ENCODE assay signal across 14 cellular contexts in genomic region chr16:31421587-31421986, GRCh38. TPM values are rescaled to one million over a fixed set of nuclear protein-coding genes. Genes with fewer than 3 reads are reported as not detected.
A peak's percentile ranks its signal among the peaks of the same experiment; 100 is the strongest.
DNase-seq lines count a peak whose midpoint lies in the region; ATAC-seq lines count a peak whose summit lies in the region.
"Had no signal": no experiment of that assay in that cellular context is flagged by ENCODE, and none has a peak within 500 bp of the region (broad histone marks: within the 10 kb centered on the region; RNA-seq: fewer than 3 reads in every experiment).

No MANE protein-coding gene starts in this region.

- no peaks in the 10 kb centered on the region for H3K9me3 ChIP-seq in right cardiac atrium (ENCODE audit: control insufficient read depth, low read length)

- H3K27ac Mint-ChIP-seq in activated CD4-positive, alpha-beta T cell treated with anti-CD3 and anti-CD28 coated beads for 36 hours: peak overlapping the region; percentile 47
- peak overlapping the region; percentile 94 for H3K27ac Mint-ChIP-seq in activated CD8-positive, alpha-beta T cell treated with anti-CD3 and anti-CD28 coated beads, Interleukin-2, amount 10 ng/mL, durations not matched to agents 7 days and 5 days
- peak overlapping the region; percentile 12 to 90 for H3K27ac Mint-ChIP-seq in effector memory CD8-positive, alpha-beta T cell
- no peak overlapping the region for H3K27ac Mint-ChIP-seq in stimulated activated effector memory CD8-positive, alpha-beta T cell treated with anti-CD3 and anti-CD28 coated beads, Interleukin-12 subunit alpha, Interleukin-12 subunit beta, amount 100 ng/mL, for 72 hours
- H3K27ac Mint-ChIP-seq: GM23338 had no signal

- WGBS in right cardiac atrium: 69% methylated on average over 6 of the region's 6 CpGs

- POLR2A ChIA-PET in activated CD4-positive, alpha-beta T cell treated with anti-CD3 and anti-CD28 coated beads for 36 hours (lab: Charles Lee): no interaction called here
- POLR2A ChIA-PET in activated CD8-positive, alpha-beta T cell treated with anti-CD3 and anti-CD28 coated beads, Interleukin-2, amount 10 ng/mL, durations not matched to agents 7 days and 5 days (lab: Charles Lee): interaction anchor here (0.6 to 2.8 kb wide), 6 partner anchors 9 to 241 kb away, joined by 3 to 10 read pairs (median 4); partner anchors contain the start of genes ARMC5, FUS and ZNF843

- DNase-seq in activated CD4-positive, alpha-beta T cell treated with anti-CD3 and anti-CD28 coated beads for 36 hours: peak; percentile 82
- no peak for DNase-seq in activated CD4-positive, alpha-beta T cell treated with anti-CD3 and anti-CD28 coated beads, Interleukin-2, amount 50 U/mL, for 4 hours
- peak; percentile 89 for DNase-seq in activated CD8-positive, alpha-beta T cell treated with anti-CD3 and anti-CD28 coated beads, Interleukin-2, amount 10 ng/mL, durations not matched to agents 7 days and 5 days
- peak; percentile 58 to 62 (median 59) for DNase-seq in effector memory CD8-positive, alpha-beta T cell
- peak; percentile 56 to 88 for DNase-seq in stimulated activated effector memory CD8-positive, alpha-beta T cell treated with anti-CD3 and anti-CD28 coated beads, Interleukin-12 subunit alpha, Interleukin-12 subunit beta, amount 100 ng/mL, for 72 hours (ENCODE audit: low spot score in 2 of 2)
- DNase-seq in HCEC 1CT (no peak), right cardiac atrium (no peak), inferior parietal cortex (ENCODE audit: extremely low spot score) (no peak)
- DNase-seq: hippocampal formation, SW 1271 had no signal

- intact Hi-C loops in activated CD4-positive, alpha-beta T cell treated with anti-CD3 and anti-CD28 coated beads for 36 hours (cut with DNase I, micrococcal nuclease): loop anchor here in 1 of 2 experiments (1.0 to 10.0 kb wide), 4 partner anchors 35 to 280 kb away; partner anchors contain the start of gene ITGAX
- intact Hi-C loops in right cardiac atrium (cut with DNase I): no loop called here

- no peak overlapping the region for H3K27ac ChIP-seq in right cardiac atrium (ENCODE audit: low read length)

- no peaks in the 10 kb centered on the region for H3K4me1 ChIP-seq in right cardiac atrium (ENCODE audit: control insufficient read depth, insufficient read depth, low read length)

- no peaks in the 10 kb centered on the region for H3K36me3 Mint-ChIP-seq in activated CD4-positive, alpha-beta T cell treated with anti-CD3 and anti-CD28 coated beads for 36 hours (ENCODE audit: low read depth)
- H3K36me3 Mint-ChIP-seq in activated CD8-positive, alpha-beta T cell treated with anti-CD3 and anti-CD28 coated beads, Interleukin-2, amount 10 ng/mL, durations not matched to agents 7 days and 5 days (ENCODE audit: low read depth): peaks cover 15% of the 10 kb centered on the region
- H3K36me3 Mint-ChIP-seq in effector memory CD8-positive, alpha-beta T cell (ENCODE audit: insufficient read depth): peaks cover 7% of the 10 kb centered on the region
- H3K36me3 Mint-ChIP-seq in stimulated activated effector memory CD8-positive, alpha-beta T cell treated with anti-CD3 and anti-CD28 coated beads, Interleukin-12 subunit alpha, Interleukin-12 subunit beta, amount 100 ng/mL, for 72 hours: peaks cover 6% of the 10 kb centered on the region

- peaks cover 6% of the 10 kb centered on the region for H3K27me3 Mint-ChIP-seq in activated CD4-positive, alpha-beta T cell treated with anti-CD3 and anti-CD28 coated beads for 36 hours
- peaks cover 10% of the 10 kb centered on the region for H3K27me3 Mint-ChIP-seq in activated CD8-positive, alpha-beta T cell treated with anti-CD3 and anti-CD28 coated beads, Interleukin-2, amount 10 ng/mL, durations not matched to agents 7 days and 5 days (ENCODE audit: low read depth)
- no peaks in the 10 kb centered on the region for H3K27me3 Mint-ChIP-seq in effector memory CD8-positive, alpha-beta T cell

- H3K9me3 Mint-ChIP-seq in activated CD4-positive, alpha-beta T cell treated with anti-CD3 and anti-CD28 coated beads for 36 hours (ENCODE audit: low read depth): no peaks in the 10 kb centered on the region
- H3K9me3 Mint-ChIP-seq in activated CD8-positive, alpha-beta T cell treated with anti-CD3 and anti-CD28 coated beads, Interleukin-2, amount 10 ng/mL, durations not matched to agents 7 days and 5 days (ENCODE audit: insufficient read depth): peaks cover 3% of the 10 kb centered on the region
- H3K9me3 Mint-ChIP-seq in effector memory CD8-positive, alpha-beta T cell: no peaks in the 10 kb centered on the region
- H3K9me3 Mint-ChIP-seq in stimulated activated effector memory CD8-positive, alpha-beta T cell treated with anti-CD3 and anti-CD28 coated beads, Interleukin-12 subunit alpha, Interleukin-12 subunit beta, amount 100 ng/mL, for 72 hours: no peaks in the 10 kb centered on the region

- no peak overlapping the region for H3K4me3 Mint-ChIP-seq in activated CD4-positive, alpha-beta T cell treated with anti-CD3 and anti-CD28 coated beads for 36 hours
- peak overlapping the region; percentile 60 for H3K4me3 Mint-ChIP-seq in activated CD8-positive, alpha-beta T cell treated with anti-CD3 and anti-CD28 coated beads, Interleukin-2, amount 10 ng/mL, durations not matched to agents 7 days and 5 days
- H3K4me3 Mint-ChIP-seq in effector memory CD8-positive, alpha-beta T cell: peak overlapping the region; percentile 59 to 63
- H3K4me3 Mint-ChIP-seq in stimulated activated effector memory CD8-positive, alpha-beta T cell treated with anti-CD3 and anti-CD28 coated beads, Interleukin-12 subunit alpha, Interleukin-12 subunit beta, amount 100 ng/mL, for 72 hours: peak overlapping the region; percentile 46
- H3K4me3 Mint-ChIP-seq: GM23338 had no signal

- peak; percentile 98 for ATAC-seq in activated CD4-positive, alpha-beta T cell treated with anti-CD3 and anti-CD28 coated beads for 36 hours
- peak; percentile 87 for ATAC-seq in activated CD8-positive, alpha-beta T cell treated with anti-CD3 and anti-CD28 coated beads, Interleukin-2, amount 10 ng/mL, durations not matched to agents 7 days and 5 days
- peak; percentile 98 for ATAC-seq in effector memory CD8-positive, alpha-beta T cell (replicated peaks)
- peak; percentile 99 for ATAC-seq in stimulated activated effector memory CD8-positive, alpha-beta T cell treated with anti-CD3 and anti-CD28 coated beads, Interleukin-12 subunit alpha, Interleukin-12 subunit beta, amount 100 ng/mL, for 72 hours
- no peak for ATAC-seq in right cardiac atrium
- ATAC-seq: GM23338 had no signal

- H3K4me3 ChIP-seq in right cardiac atrium (ENCODE audit: low read length): no peak overlapping the region
- H3K4me3 ChIP-seq: GM23338 had no signal

- no peaks in the 10 kb centered on the region for H3K27me3 ChIP-seq in right cardiac atrium (ENCODE audit: control insufficient read depth, insufficient read depth)

- CTCF ChIA-PET in activated CD4-positive, alpha-beta T cell treated with anti-CD3 and anti-CD28 coated beads for 36 hours (lab: Charles Lee): interaction anchor here (1.8 kb wide), 1 partner anchor 39 kb away, joined by 5 read pairs; no protein-coding TSS in a partner anchor
- CTCF ChIA-PET in activated CD8-positive, alpha-beta T cell treated with anti-CD3 and anti-CD28 coated beads, Interleukin-2, amount 10 ng/mL, durations not matched to agents 7 days and 5 days (lab: Charles Lee): interaction anchor here (1.1 to 2.7 kb wide), 6 partner anchors 9 to 39 kb away, joined by 3 to 11 read pairs (median 6); partner anchors contain the start of gene ZNF843

- peaks cover 10% of the 10 kb centered on the region for H3K4me1 Mint-ChIP-seq in activated CD4-positive, alpha-beta T cell treated with anti-CD3 and anti-CD28 coated beads for 36 hours
- peaks cover 77% of the 10 kb centered on the region for H3K4me1 Mint-ChIP-seq in activated CD8-positive, alpha-beta T cell treated with anti-CD3 and anti-CD28 coated beads, Interleukin-2, amount 10 ng/mL, durations not matched to agents 7 days and 5 days (ENCODE audit: low read depth)
- H3K4me1 Mint-ChIP-seq in effector memory CD8-positive, alpha-beta T cell (ENCODE audit: low read depth in 2 of 2): peaks cover 48 to 59% of the 10 kb centered on the region in 2 donors
- peaks cover 74% of the 10 kb centered on the region for H3K4me1 Mint-ChIP-seq in stimulated activated effector memory CD8-positive, alpha-beta T cell treated with anti-CD3 and anti-CD28 coated beads, Interleukin-12 subunit alpha, Interleukin-12 subunit beta, amount 100 ng/mL, for 72 hours
- H3K4me1 Mint-ChIP-seq: GM23338 had no signal

RNA-seq across cellular contexts. Expression of gene COX6A2, which starts 6.6 kb away (rescaled TPM):
- not detected for total RNA-seq in activated CD4-positive, alpha-beta T cell treated with anti-CD3 and anti-CD28 coated beads for 36 hours
- not detected for total RNA-seq in activated CD8-positive, alpha-beta T cell treated with anti-CD3 and anti-CD28 coated beads, Interleukin-2, amount 10 ng/mL, durations not matched to agents 7 days and 5 days
- 1,000 to 10,000 TPM in 2 of 4 donors, 100 to 1,000 TPM in 2; 574 to 1,093 (median 918) TPM for total RNA-seq in right cardiac atrium
- polyA plus RNA-seq in right cardiac atrium: 4,696 TPM
- total RNA-seq: A673, GM23338, mononuclear cell, renal cortical epithelial cell had no signal

RNA-seq across cellular contexts. Expression of gene ZNF843, which starts 21.0 kb away (rescaled TPM):
- total RNA-seq in activated CD4-positive, alpha-beta T cell treated with anti-CD3 and anti-CD28 coated beads for 36 hours: under 1 TPM; 0.16 to 0.18 TPM
- under 1 TPM; 0.21 to 0.32 TPM for total RNA-seq in activated CD8-positive, alpha-beta T cell treated with anti-CD3 and anti-CD28 coated beads, Interleukin-2, amount 10 ng/mL, durations not matched to agents 7 days and 5 days
- total RNA-seq in right cardiac atrium: 1 to 10 TPM; 2.1 to 4.2 (median 3.1) TPM
- 1.8 TPM for polyA plus RNA-seq in right cardiac atrium
- total RNA-seq: GM23338, mononuclear cell had no signal
- polyA plus RNA-seq: GM23338 had no signal

RNA-seq across cellular contexts. Expression of gene ITGAD, which starts 28.5 kb away (rescaled TPM):
- total RNA-seq in activated CD4-positive, alpha-beta T cell treated with anti-CD3 and anti-CD28 coated beads for 36 hours: not detected
- under 1 TPM; 0.13 to 0.68 TPM for total RNA-seq in activated CD8-positive, alpha-beta T cell treated with anti-CD3 and anti-CD28 coated beads, Interleukin-2, amount 10 ng/mL, durations not matched to agents 7 days and 5 days
- not detected for total RNA-seq in right cardiac atrium
- polyA plus RNA-seq in right cardiac atrium: not detected
- total RNA-seq: A673, GM23338, renal cortical epithelial cell had no signal
- polyA plus RNA-seq: GM23338 had no signal

RNA-seq across cellular contexts. Expression of gene ARMC5, which starts 37.7 kb away (rescaled TPM):
- 1 to 10 TPM; 7.0 to 7.9 TPM for total RNA-seq in activated CD4-positive, alpha-beta T cell treated with anti-CD3 and anti-CD28 coated beads for 36 hours
- 10 to 100 TPM; 18.9 to 19.1 TPM for total RNA-seq in activated CD8-positive, alpha-beta T cell treated with anti-CD3 and anti-CD28 coated beads, Interleukin-2, amount 10 ng/mL, durations not matched to agents 7 days and 5 days
- 1 to 10 TPM; 6.8 to 9.0 (median 7.7) TPM for total RNA-seq in right cardiac atrium
- polyA plus RNA-seq in right cardiac atrium: 8.5 TPM

RNA-seq across cellular contexts. Expression of gene TGFB1I1, which starts 50.4 kb away (rescaled TPM):
- 1 to 10 TPM in 1 of 2 experiments, under 1 TPM in 1; 0.80 to 1.1 TPM for total RNA-seq in activated CD4-positive, alpha-beta T cell treated with anti-CD3 and anti-CD28 coated beads for 36 hours
- total RNA-seq in activated CD8-positive, alpha-beta T cell treated with anti-CD3 and anti-CD28 coated beads, Interleukin-2, amount 10 ng/mL, durations not matched to agents 7 days and 5 days: under 1 TPM; 0.83 to 0.92 TPM
- 10 to 100 TPM; 36.3 to 87.6 (median 55.1) TPM for total RNA-seq in right cardiac atrium
- 33.2 TPM for polyA plus RNA-seq in right cardiac atrium

Comparison
In these comparisons a context has a peak if more than half of its experiments do, and no peak if none do; other contexts are left out.
1. DNase-seq: peak in activated CD4-positive, alpha-beta T cell treated with anti-CD3 and anti-CD28 coated beads for 36 hours (single experiment), activated CD8-positive, alpha-beta T cell treated with anti-CD3 and anti-CD28 coated beads, Interleukin-2, amount 10 ng/mL, durations not matched to agents 7 days and 5 days (single experiment), effector memory CD8-positive, alpha-beta T cell (3 of 3) and stimulated activated effector memory CD8-positive, alpha-beta T cell treated with anti-CD3 and anti-CD28 coated beads, Interleukin-12 subunit alpha, Interleukin-12 subunit beta, amount 100 ng/mL, for 72 hours (2 of 2); none in activated CD4-positive, alpha-beta T cell treated with anti-CD3 and anti-CD28 coated beads, Interleukin-2, amount 50 U/mL, for 4 hours (0 of 2), HCEC 1CT (single experiment), right cardiac atrium (0 of 3) and inferior parietal cortex (single experiment).
2. ATAC-seq: peak in activated CD4-positive, alpha-beta T cell treated with anti-CD3 and anti-CD28 coated beads for 36 hours (single experiment), activated CD8-positive, alpha-beta T cell treated with anti-CD3 and anti-CD28 coated beads, Interleukin-2, amount 10 ng/mL, durations not matched to agents 7 days and 5 days (single experiment), effector memory CD8-positive, alpha-beta T cell (single experiment) and stimulated activated effector memory CD8-positive, alpha-beta T cell treated with anti-CD3 and anti-CD28 coated beads, Interleukin-12 subunit alpha, Interleukin-12 subunit beta, amount 100 ng/mL, for 72 hours (single experiment); none in right cardiac atrium (0 of 2).
3. RNA of gene COX6A2, which starts 6.6 kb away (total RNA-seq): 574 to 1,093 TPM in right cardiac atrium; not detected in activated CD4-positive, alpha-beta T cell treated with anti-CD3 and anti-CD28 coated beads for 36 hours and not detected in activated CD8-positive, alpha-beta T cell treated with anti-CD3 and anti-CD28 coated beads, Interleukin-2, amount 10 ng/mL, durations not matched to agents 7 days and 5 days; every median in the first group is over 100 times any median in the second.